In the genomic region with DNA sequence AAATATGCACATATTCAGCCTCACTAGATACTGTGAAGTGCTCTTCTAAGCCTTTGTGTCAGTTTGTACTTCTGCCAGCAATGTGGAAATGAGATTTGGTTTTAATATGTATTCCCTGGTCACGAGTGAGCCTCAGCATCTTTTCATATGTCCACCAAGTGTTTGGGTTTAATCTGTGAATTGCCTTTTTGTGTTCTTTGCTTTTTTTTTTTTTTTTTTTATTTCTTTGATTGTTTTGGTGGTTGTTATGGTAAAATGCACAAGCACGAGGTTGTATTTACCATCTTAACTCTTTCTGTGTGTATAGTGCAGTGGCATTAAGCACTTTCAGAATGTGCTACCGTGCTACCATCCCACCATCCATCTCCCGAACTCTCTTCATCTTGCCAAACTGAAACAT, we compare ENCODE assay signal across 23 cellular contexts.
"Had no signal": no experiment of that assay in that cellular context is flagged by ENCODE, and none has a peak within 500 bp of the region (broad histone marks: within the 10 kb centered on the region; RNA-seq: fewer than 3 reads in every experiment).

No MANE protein-coding gene starts in this region.

- H3K27ac Mint-ChIP-seq: activated CD4-positive, alpha-beta memory T cell treated with anti-CD3 and anti-CD28 coated beads for 36 hours; activated naive CD4-positive, alpha-beta T cell treated with anti-CD3 and anti-CD28 coated beads for 36 hours; activated naive CD8-positive, alpha-beta T cell treated with anti-CD3 and anti-CD28 coated beads, Interleukin-2, amount 10 ng/mL, durations not matched to agents 7 days and 5 days; naive B cell; stimulated activated naive CD8-positive, alpha-beta T cell treated with anti-CD3 and anti-CD28 coated beads, Interleukin-15, Interleukin-2, amounts not matched to agents 100 ng/mL and 50 ng/mL, for 24 hours had no signal

- ATAC-seq: gastroesophageal sphincter, left cardiac atrium, lower lobe of right lung, right cardiac atrium had no signal

- H3K9me3 ChIP-seq: breast epithelium, esophagus muscularis mucosa, gastroesophageal sphincter, lower lobe of right lung, ovary, prostate gland, tibial artery had no signal

- H3K36me3 ChIP-seq: breast epithelium, esophagus muscularis mucosa, gastroesophageal sphincter, lower lobe of right lung, ovary, prostate gland, tibial artery had no signal

- H3K4me3 Mint-ChIP-seq: activated CD4-positive, alpha-beta memory T cell treated with anti-CD3 and anti-CD28 coated beads for 36 hours; activated naive CD4-positive, alpha-beta T cell treated with anti-CD3 and anti-CD28 coated beads for 36 hours; activated naive CD8-positive, alpha-beta T cell treated with anti-CD3 and anti-CD28 coated beads, Interleukin-2, amount 10 ng/mL, durations not matched to agents 7 days and 5 days; naive B cell; stimulated activated naive CD8-positive, alpha-beta T cell treated with anti-CD3 and anti-CD28 coated beads, Interleukin-15, Interleukin-2, amounts not matched to agents 100 ng/mL and 50 ng/mL, for 24 hours had no signal

- H3K27me3 ChIP-seq: breast epithelium, esophagus muscularis mucosa, gastroesophageal sphincter, ovary, tibial artery had no signal

- H3K4me1 ChIP-seq: prostate gland had no signal

- DNase-seq: activated CD4-positive, alpha-beta memory T cell treated with anti-CD3 and anti-CD28 coated beads for 36 hours; activated CD4-positive, alpha-beta T cell treated with anti-CD3 and anti-CD28 coated beads for 48 hours; activated naive CD4-positive, alpha-beta T cell treated with anti-CD3 and anti-CD28 coated beads for 36 hours; activated naive CD8-positive, alpha-beta T cell treated with anti-CD3 and anti-CD28 coated beads, Interleukin-2, amount 10 ng/mL, durations not matched to agents 7 days and 5 days; activated T-cell treated with anti-CD3 and anti-CD28 coated beads, Interleukin-2, amount 50 U/mL, for 48 hours; amniotic stem cell; head of caudate nucleus; islet precursor cell; left cardiac atrium; lower lobe of right lung; mesendoderm; naive B cell; stimulated activated CD4-positive, alpha-beta T cell treated with anti-CD3 and anti-CD28 coated beads, Interleukin-12 subunit alpha, Interleukin-12 subunit beta, amount 100 ng/mL, for 4 hours; stimulated activated CD4-positive, alpha-beta T cell treated with anti-CD3 and anti-CD28 coated beads, Interleukin-4, amount 100 ng/mL, for 4 hours; tibial artery had no signal

- H3K27ac ChIP-seq: breast epithelium, coronary artery, esophagus muscularis mucosa, gastroesophageal sphincter, lower lobe of right lung, ovary, prostate gland, tibial artery had no signal

- H3K9me3 Mint-ChIP-seq: activated CD4-positive, alpha-beta memory T cell treated with anti-CD3 and anti-CD28 coated beads for 36 hours; activated naive CD4-positive, alpha-beta T cell treated with anti-CD3 and anti-CD28 coated beads for 36 hours; activated naive CD8-positive, alpha-beta T cell treated with anti-CD3 and anti-CD28 coated beads, Interleukin-2, amount 10 ng/mL, durations not matched to agents 7 days and 5 days; naive B cell; stimulated activated naive CD8-positive, alpha-beta T cell treated with anti-CD3 and anti-CD28 coated beads, Interleukin-15, Interleukin-2, amounts not matched to agents 100 ng/mL and 50 ng/mL, for 24 hours had no signal

- H3K4me3 ChIP-seq: breast epithelium, coronary artery, esophagus muscularis mucosa, gastroesophageal sphincter, lower lobe of right lung, ovary, prostate gland, tibial artery had no signal

- H3K27me3 Mint-ChIP-seq: activated CD4-positive, alpha-beta memory T cell treated with anti-CD3 and anti-CD28 coated beads for 36 hours; activated naive CD8-positive, alpha-beta T cell treated with anti-CD3 and anti-CD28 coated beads, Interleukin-2, amount 10 ng/mL, durations not matched to agents 7 days and 5 days; stimulated activated naive CD8-positive, alpha-beta T cell treated with anti-CD3 and anti-CD28 coated beads, Interleukin-15, Interleukin-2, amounts not matched to agents 100 ng/mL and 50 ng/mL, for 24 hours had no signal

- H3K36me3 Mint-ChIP-seq: activated CD4-positive, alpha-beta memory T cell treated with anti-CD3 and anti-CD28 coated beads for 36 hours; activated naive CD8-positive, alpha-beta T cell treated with anti-CD3 and anti-CD28 coated beads, Interleukin-2, amount 10 ng/mL, durations not matched to agents 7 days and 5 days; naive B cell had no signal
